In the genomic region with DNA sequence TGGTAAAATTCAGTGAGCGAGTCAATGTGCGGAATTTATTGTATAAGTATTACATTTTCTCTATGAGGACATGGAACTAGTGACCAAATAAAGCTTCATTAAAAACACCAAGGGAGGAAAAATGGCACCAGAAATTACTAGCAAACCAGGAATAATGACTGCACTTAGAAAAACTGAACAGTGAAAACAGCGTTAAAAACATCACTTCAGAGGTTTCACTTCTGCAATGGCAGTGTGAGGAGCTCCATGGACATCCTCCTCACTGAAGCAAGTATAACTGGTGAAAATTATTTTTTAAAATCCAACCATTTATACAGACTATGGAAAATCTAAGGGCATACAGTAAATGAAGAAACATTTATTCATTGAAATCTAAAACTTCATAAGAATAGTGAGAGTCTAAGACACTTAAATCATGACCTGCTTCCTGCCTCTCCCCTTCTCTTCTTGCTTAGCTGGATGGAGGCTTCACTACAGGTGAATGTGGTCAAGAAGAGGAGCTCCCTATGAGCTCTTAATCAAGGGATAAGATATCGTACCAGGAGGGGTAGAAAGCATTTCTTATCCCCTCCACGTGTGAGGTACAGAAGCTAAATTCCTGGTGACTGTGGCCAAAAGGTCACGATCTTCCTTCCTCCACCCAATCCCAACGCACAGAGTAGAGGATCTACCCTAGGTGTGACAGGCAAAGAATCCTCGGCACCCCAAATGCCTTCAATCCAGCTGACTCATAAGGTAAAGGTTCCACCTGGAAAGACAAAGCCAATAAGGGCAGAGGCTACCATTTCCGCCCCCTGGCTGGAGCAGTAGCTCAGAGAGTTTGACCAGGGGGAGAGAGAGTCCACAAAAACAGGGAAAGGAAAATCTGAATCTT, we compare ENCODE assay signal across 1 cellular context.
TF ChIP-seq lines count a peak whose summit lies in the region.

No MANE protein-coding gene starts in this region.

TF ChIP-seq in GM23338, 12 proteins besides CTCF, POLR2A, EP300 and RAD21 (continued from another document):
- TF ChIP-seq ZNF462 (CRISPR knock-in tag; IDR thresholded peaks at IDR 0.05) (no peak), ETS1 (IDR thresholded peaks at IDR 0.05) (no peak), ZNF114 (CRISPR knock-in tag; IDR thresholded peaks at IDR 0.05) (no peak), STAT1 (IDR thresholded peaks at IDR 0.05; ENCODE audit: unreplicated experiment) (no peak), ZNF331 (CRISPR knock-in tag; IDR thresholded peaks at IDR 0.05; ENCODE audit: low read depth) (no peak)
